15 cellular contexts compared by ENCODE assay signal in the genomic region with DNA sequence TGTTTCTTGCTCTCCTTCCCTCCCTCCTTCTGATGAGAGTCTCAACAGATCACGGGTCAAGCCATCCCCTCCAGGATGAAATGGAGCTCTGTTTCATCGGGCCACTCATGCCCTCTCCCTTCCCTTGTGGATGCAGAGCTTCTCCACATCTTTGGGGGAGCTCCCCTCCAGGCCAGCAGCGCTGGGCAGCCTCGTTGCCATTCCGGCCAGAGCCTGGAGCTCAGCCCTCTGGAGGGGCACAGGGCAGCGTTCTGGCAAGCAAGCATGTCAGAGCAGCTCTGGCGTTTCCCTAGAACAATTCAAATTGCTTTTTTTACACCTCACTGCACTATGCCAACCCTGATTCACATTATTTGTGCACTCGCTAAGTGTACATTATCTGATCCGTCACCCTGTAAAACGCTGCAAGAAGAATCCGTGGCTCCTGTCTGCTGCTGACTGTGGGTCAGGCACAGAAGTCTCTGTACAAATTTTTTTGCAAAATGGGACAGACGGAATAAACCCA.
"Had no signal": no experiment of that assay in that cellular context is flagged by ENCODE, and none has a peak within 500 bp of the region (broad histone marks: within the 10 kb centered on the region; RNA-seq: fewer than 3 reads in every experiment).

No MANE protein-coding gene starts in this region.

- H3K4me1 ChIP-seq: foreskin keratinocyte, spleen had no signal

- H3K27ac ChIP-seq: foreskin keratinocyte, hepatocyte, spleen had no signal

- H3K36me3 ChIP-seq: spleen had no signal

- H3K4me3 ChIP-seq: hepatocyte, spleen had no signal

- H2AFZ ChIP-seq: hepatocyte had no signal

- DNase-seq: activated CD4-positive, alpha-beta T cell treated with anti-CD3 and anti-CD28 coated beads, Interleukin-2, amount 50 U/mL, for 4 hours; activated CD8-positive, alpha-beta memory T cell treated with anti-CD3 and anti-CD28 coated beads for 24 hours; activated CD8-positive, alpha-beta memory T cell treated with anti-CD3 and anti-CD28 coated beads, Interleukin-2, amount 50 U/mL, for 4 hours; activated naive CD4-positive, alpha-beta T cell; activated T-cell treated with anti-CD3 and anti-CD28 coated beads, Interleukin-2, amount 50 U/mL, for 24 hours; dermis blood vessel endothelial cell; effector CD8-positive, alpha-beta T cell; foreskin keratinocyte; left ventricle myocardium superior; mammary epithelial cell; spleen; stimulated activated CD4-positive, alpha-beta T cell treated with anti-CD3 and anti-CD28 coated beads, Interleukin-4, amount 100 ng/mL, for 24 hours; stimulated activated naive CD4-positive, alpha-beta T cell treated with Interleukin-2 at 50 U/mL for 16 hours; T1000 had no signal

- H3K9me3 ChIP-seq: spleen had no signal

- H3K4me2 ChIP-seq: hepatocyte had no signal
